10 cellular contexts compared by ENCODE assay signal in genomic region chr17:31517524-31517923, GRCh38.
DNase-seq lines count a peak whose midpoint lies in the region; ATAC-seq and TF ChIP-seq lines count a peak whose summit lies in the region.
"Had no signal": no experiment of that assay in that cellular context is flagged by ENCODE, and none has a peak within 500 bp of the region (broad histone marks: within the 10 kb centered on the region; RNA-seq: fewer than 3 reads in every experiment).

No MANE protein-coding gene starts in this region.

- H3K4ac ChIP-seq in IMR-90 (ENCODE audit: low read depth, low read length): no peak overlapping the region

- H3K9me3 ChIP-seq in IMR-90 (ENCODE audit: control insufficient read depth, insufficient read depth, low read length) (no peaks in the 10 kb centered on the region), mammary epithelial cell (replicated peaks; ENCODE audit: insufficient read depth, low read length) (no peaks in the 10 kb centered on the region)

- H4K8ac ChIP-seq in IMR-90 (ENCODE audit: low read depth in 2 of 2, low read length in 2 of 2): no peak overlapping the region

- no CpG with 5 or more reads among the region's 11 CpGs for WGBS in IMR-90 (ENCODE audit: extremely low coverage in 2 of 2, insufficient read length in 1 of 2), 2 experiments
- WGBS in mammary epithelial cell (ENCODE audit: low coverage, missing lambda C conversion rate): 91% methylated on average over 10 of the region's 11 CpGs

- POLR2A ChIA-PET in IMR-90 (lab: Charles Lee; ENCODE audit: unreplicated experiment): no interaction called here

- no peak overlapping the region for H3K23ac ChIP-seq in IMR-90 (ENCODE audit: low read depth, low read length)

- TF ChIP-seq CTCF in IMR-90 (conservative IDR thresholded peaks at IDR 0.05; ENCODE audit: low read depth, low read length) (peak; percentile 29; the same call in 1 of the 2 replicates), mammary epithelial cell (conservative IDR thresholded peaks at IDR 0.05 in 1 of 2, IDR thresholded peaks at IDR 0.05 in 1 of 2; ENCODE audit: extremely low read depth in 1 of 2, insufficient read depth in 1 of 2, low read depth in 1 of 2, low read length in 2 of 2) (peak; percentile 14 to 26), nephron progenitor cell (IDR thresholded peaks at IDR 0.05) (no peak)

- H3K9me3 Mint-ChIP-seq in nephron progenitor cell: no peaks in the 10 kb centered on the region
- H3K9me3 Mint-ChIP-seq: naive B cell had no signal

- H4K5ac ChIP-seq in IMR-90 (ENCODE audit: low read depth, low read length): no peak overlapping the region

- in situ Hi-C loops in IMR-90 (cut with MboI; ENCODE audit: low sequenced_read_pairs): no loop called here
- in situ Hi-C loops in mammary epithelial cell (cut with MboI; ENCODE audit: low sequenced_read_pairs in 2 of 2): no loop called here

- H3K56ac ChIP-seq in IMR-90 (ENCODE audit: extremely low read depth, insufficient read depth, low read length): no peak overlapping the region

- H3K4me3 ChIP-seq in IMR-90 (ENCODE audit: insufficient read depth, low read depth, low read length) (no peak overlapping the region), mammary epithelial cell (replicated peaks in 1 of 3; ENCODE audit: insufficient read depth in 1 of 3, low read depth in 2 of 3, low read length in 3 of 3) (no peak overlapping the region)

- no peak overlapping the region for H2AK5ac ChIP-seq in IMR-90 (ENCODE audit: low read depth, low read length)

- H3K36me3 ChIP-seq in IMR-90 (ENCODE audit: control insufficient read depth, insufficient read depth, low read length) (no peaks in the 10 kb centered on the region), mammary epithelial cell (ENCODE audit: insufficient read depth, low read length) (no peaks in the 10 kb centered on the region)

- dilution Hi-C loops in IMR-90 (cut with HindIII; ENCODE audit: low sequenced_read_pairs, unreplicated experiment) (no loop called here), mammary epithelial cell (cut with HindIII; ENCODE audit: low sequenced_read_pairs) (no loop called here)

- H4K20me1 ChIP-seq in IMR-90 (ENCODE audit: insufficient read depth, low read length) (no peaks in the 10 kb centered on the region), mammary epithelial cell (ENCODE audit: insufficient read depth, low read length) (no peaks in the 10 kb centered on the region)

- no peak overlapping the region for H2AK9ac ChIP-seq in IMR-90 (replicated peaks; ENCODE audit: low read depth, low read length, poor library complexity)

- no peak overlapping the region for H4K91ac ChIP-seq in IMR-90 (ENCODE audit: insufficient read depth, low read depth, low read length)

- peak; percentile 43 for TF ChIP-seq RAD21 in IMR-90 (IDR thresholded peaks at IDR 0.05; ENCODE audit: low read length)

- H2AFZ ChIP-seq in IMR-90 (replicated peaks; ENCODE audit: low read length, poor library complexity) (no peak overlapping the region), mammary epithelial cell (ENCODE audit: low read depth, low read length) (no peak overlapping the region)

- H3K27me3 Mint-ChIP-seq in nephron progenitor cell (ENCODE audit: low read depth, poor library complexity): no peaks in the 10 kb centered on the region
- H3K27me3 Mint-ChIP-seq: naive B cell had no signal

- no peak overlapping the region for H2BK120ac ChIP-seq in IMR-90 (ENCODE audit: low read depth, low read length)

- no peaks in the 10 kb centered on the region for H3K9me1 ChIP-seq in IMR-90 (ENCODE audit: insufficient read depth, low read length)

- no peak for TF ChIP-seq POLR2A in IMR-90 (IDR thresholded peaks at IDR 0.05; ENCODE audit: low read depth, low read length)

- peak; percentile 17 for DNase-seq in NCI-H345 (lab: John Stamatoyannopoulos, UW)
- DNase-seq in NCI-H345 treated with DMSO at 0.1 percent for 48 hours (lab: John Stamatoyannopoulos, UW; ENCODE audit: unreplicated experiment): no peak
- DNase-seq in IMR-90: no peak
- no peak for DNase-seq in mammary epithelial cell
- DNase-seq in nephron progenitor cell: peak; percentile 55
- no peak for DNase-seq in kidney glomerular epithelial cell (lab: John Stamatoyannopoulos, UW)
- DNase-seq: naive B cell had no signal

- no peaks in the 10 kb centered on the region for H3K79me1 ChIP-seq in IMR-90 (ENCODE audit: low read depth in 1 of 2, low read length in 2 of 2)

- CTCF ChIA-PET in IMR-90 (lab: Yijun Ruan, JAX) (no interaction called here), mammary epithelial cell (lab: Charles Lee; ENCODE audit: low non-redundant PET) (interaction anchor here (0.7 kb wide), 1 partner anchor 85 kb away, joined by 3 read pairs; no protein-coding TSS in a partner anchor)

- H3K4me1 ChIP-seq in IMR-90 (ENCODE audit: control insufficient read depth, insufficient read depth, low read length) (no peaks in the 10 kb centered on the region), mammary epithelial cell (ENCODE audit: insufficient read depth, low read length) (no peaks in the 10 kb centered on the region)

- intact Hi-C loops in IMR-90 (cut with micrococcal nuclease): no loop called here
- intact Hi-C loops in mammary epithelial cell (cut with micrococcal nuclease): loop anchor here (1.0 kb wide), 1 partner anchor 80 kb away; no protein-coding TSS in a partner anchor

- H2BK20ac ChIP-seq in IMR-90 (ENCODE audit: low read depth, low read length): no peak overlapping the region

- H3K4me2 ChIP-seq in IMR-90 (ENCODE audit: low read depth, low read length) (no peak overlapping the region), mammary epithelial cell (ENCODE audit: insufficient read depth, low read depth, low read length) (no peak overlapping the region)

- H3K27ac ChIP-seq in IMR-90 (ENCODE audit: insufficient read depth, low read length): no peak overlapping the region
- H3K27ac ChIP-seq in mammary epithelial cell (ENCODE audit: insufficient read depth, low read depth, low read length): no peak overlapping the region

- no peak overlapping the region for H3K4me3 Mint-ChIP-seq in nephron progenitor cell
- H3K4me3 Mint-ChIP-seq: CD14-positive monocyte, naive B cell had no signal

- H3K14ac ChIP-seq in IMR-90 (replicated peaks; ENCODE audit: low read depth, low read length): no peak overlapping the region

- H3K18ac ChIP-seq in IMR-90 (ENCODE audit: low read depth, low read length): no peak overlapping the region

- no peak overlapping the region for H2BK15ac ChIP-seq in IMR-90 (ENCODE audit: low read depth, low read length)

- peaks cover 16% of the 10 kb centered on the region; the same call in 1 of the 2 replicates for H3K27me3 ChIP-seq in IMR-90 (ENCODE audit: control insufficient read depth, insufficient read depth, low read length)
- H3K27me3 ChIP-seq in mammary epithelial cell (ENCODE audit: insufficient read depth, low read length): no peaks in the 10 kb centered on the region

- H3K79me2 ChIP-seq in mammary epithelial cell (ENCODE audit: insufficient read depth, low read length): no peaks in the 10 kb centered on the region

- peaks cover 24% of the 10 kb centered on the region for H3K4me1 Mint-ChIP-seq in nephron progenitor cell
- H3K4me1 Mint-ChIP-seq: CD14-positive monocyte had no signal

- BruUV-seq in IMR-90 (replicated peaks; lab: Mats Ljungman, UMichigan) (no TSS peak), mammary epithelial cell (replicated peaks; lab: Mats Ljungman, UMichigan) (no TSS peak)

- H3K9ac ChIP-seq in IMR-90 (ENCODE audit: low read depth, low read length) (no peak overlapping the region), mammary epithelial cell (ENCODE audit: insufficient read depth, low read length) (no peak overlapping the region)

- H3K36me3 Mint-ChIP-seq in nephron progenitor cell (ENCODE audit: low read depth): no peaks in the 10 kb centered on the region

- H2BK5ac ChIP-seq in IMR-90 (ENCODE audit: low read depth, low read length, poor library complexity, severe bottlenecking): no peak overlapping the region

- H3K27ac Mint-ChIP-seq in nephron progenitor cell: no peak overlapping the region
- H3K27ac Mint-ChIP-seq: CD14-positive monocyte had no signal

- ATAC-seq in IMR-90 (ENCODE audit: low read depth) (no peak), GM21717 (IDR thresholded peaks at IDR 0.05; ENCODE audit: unreplicated experiment) (no peak), HG02623 (IDR thresholded peaks at IDR 0.05; ENCODE audit: unreplicated experiment) (no peak)

TF ChIP-seq in IMR-90, 13 proteins besides CTCF, POLR2A, EP300 and RAD21:
- TF ChIP-seq MXI1 (IDR thresholded peaks at IDR 0.05; ENCODE audit: borderline replicate concordance, low read depth, low read length) (no peak), USF2 (IDR thresholded peaks at IDR 0.05; ENCODE audit: low read depth, low read length) (no peak), RFX5 (IDR thresholded peaks at IDR 0.05; ENCODE audit: low read depth, low read length) (no peak), BHLHE40 (IDR thresholded peaks at IDR 0.05; ENCODE audit: low read depth, low read length) (no peak), CEBPB (IDR thresholded peaks at IDR 0.05; ENCODE audit: low read depth, low read length) (no peak), FOS (IDR thresholded peaks at IDR 0.05; ENCODE audit: low read depth, low read length) (no peak), MAFK (IDR thresholded peaks at IDR 0.05; ENCODE audit: low read depth, low read length) (no peak), SMC3 (IDR thresholded peaks at IDR 0.05; ENCODE audit: low read depth, low read length) (no peak), CHD1 (IDR thresholded peaks at IDR 0.05; ENCODE audit: low read depth, low read length) (no peak), ELK1 (IDR thresholded peaks at IDR 0.05; ENCODE audit: borderline replicate concordance, low read depth, low read length) (no peak), MAZ (IDR thresholded peaks at IDR 0.05; ENCODE audit: borderline replicate concordance, low read depth, low read length) (no peak), RCOR1 (IDR thresholded peaks at IDR 0.05; ENCODE audit: insufficient replicate concordance, low read length) (no peak)

Comparison
In these comparisons a context has a peak if more than half of its experiments do, and no peak if none do; other contexts are left out.
1. DNase-seq: peak in NCI-H345 (single experiment) and nephron progenitor cell (single experiment); none in NCI-H345 treated with DMSO at 0.1 percent for 48 hours (single experiment), IMR-90 (single experiment), mammary epithelial cell (single experiment) and kidney glomerular epithelial cell (single experiment).